In the genomic region with DNA sequence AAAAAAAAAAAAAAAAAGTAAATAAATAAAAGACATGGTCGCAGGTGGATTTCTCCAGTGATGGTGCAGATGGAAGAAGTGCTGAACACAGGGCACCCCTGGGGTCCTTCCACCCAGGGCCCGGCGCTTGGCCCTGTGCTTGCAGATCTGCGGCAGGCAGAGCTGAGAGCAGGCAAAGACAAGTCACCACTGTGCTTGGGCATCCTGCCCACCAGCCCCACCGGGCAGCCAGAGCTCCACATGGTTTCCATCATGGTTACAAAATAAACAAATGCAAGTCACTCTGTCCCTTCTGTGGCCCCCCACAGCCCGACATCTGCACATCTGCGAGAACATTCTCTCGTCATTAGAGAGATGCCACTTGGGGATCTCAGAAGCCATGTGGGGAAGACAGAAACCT, we compare ENCODE assay signal across 13 cellular contexts. TPM values are rescaled to one million over a fixed set of nuclear protein-coding genes. Genes with fewer than 3 reads are reported as not detected.
A peak's percentile ranks its signal among the peaks of the same experiment; 100 is the strongest.
DNase-seq lines count a peak whose midpoint lies in the region; ATAC-seq and TF ChIP-seq lines count a peak whose summit lies in the region.
"Had no signal": no experiment of that assay in that cellular context is flagged by ENCODE, and none has a peak within 500 bp of the region (broad histone marks: within the 10 kb centered on the region; RNA-seq: fewer than 3 reads in every experiment).

No MANE protein-coding gene starts in this region.

- no peak overlapping the region for H3K4me3 ChIP-seq in aorta (ENCODE audit: low read length in 2 of 2)
- H3K4me3 ChIP-seq: cardiac muscle cell, transverse colon had no signal

- no peak for DNase-seq in activated naive CD4-positive, alpha-beta T cell treated with anti-CD3 and anti-CD28 coated beads for 36 hours
- peak; percentile 87 for DNase-seq in left ventricle myocardium superior
- peak; percentile 46 to 62 for DNase-seq in aorta
- DNase-seq in NCI-H526 (lab: John Stamatoyannopoulos, UW) = no peak
- no peak for DNase-seq in activated T-cell treated with anti-CD3 and anti-CD28 coated beads, Interleukin-2, amount 50 U/mL, for 1 hour
- DNase-seq: activated CD8-positive, alpha-beta memory T cell treated with anti-CD3 and anti-CD28 coated beads for 24 hours; AML-193; nephron progenitor cell; transverse colon had no signal

- no peaks in the 10 kb centered on the region for H3K36me3 ChIP-seq in aorta (ENCODE audit: control insufficient read depth in 1 of 2, insufficient read depth in 2 of 2, low read length in 1 of 2)
- H3K36me3 ChIP-seq: cardiac muscle cell, transverse colon had no signal

- no peak overlapping the region for H3K4me3 Mint-ChIP-seq in activated naive CD4-positive, alpha-beta T cell treated with anti-CD3 and anti-CD28 coated beads, Interleukin-2, amount 50 U/mL, for 24 hours
- no peak overlapping the region for H3K4me3 Mint-ChIP-seq in activated naive CD4-positive, alpha-beta T cell treated with anti-CD3 and anti-CD28 coated beads for 36 hours
- H3K4me3 Mint-ChIP-seq in brain = peak overlapping the region in 1 of 5 experiments; percentile 10
- H3K4me3 Mint-ChIP-seq: nephron progenitor cell had no signal

- no peaks in the 10 kb centered on the region for H3K9me3 Mint-ChIP-seq in activated naive CD4-positive, alpha-beta T cell treated with anti-CD3 and anti-CD28 coated beads, Interleukin-2, amount 50 U/mL, for 24 hours
- H3K9me3 Mint-ChIP-seq in activated naive CD4-positive, alpha-beta T cell treated with anti-CD3 and anti-CD28 coated beads for 36 hours = no peaks in the 10 kb centered on the region
- no peaks in the 10 kb centered on the region for H3K9me3 Mint-ChIP-seq in brain
- H3K9me3 Mint-ChIP-seq: nephron progenitor cell had no signal

- ATAC-seq in left ventricle myocardium superior = peak; percentile 71
- ATAC-seq in aorta (ENCODE audit: low FRiP score) = no peak
- ATAC-seq in GM18858 (IDR thresholded peaks at IDR 0.05; ENCODE audit: unreplicated experiment) = no peak

- no peak for TF ChIP-seq CTCF in brain (conservative IDR thresholded peaks at IDR 0.05)

- no peak overlapping the region for H3K27ac ChIP-seq in aorta (ENCODE audit: low read depth in 1 of 2, low read length in 2 of 2)
- H3K27ac ChIP-seq: cardiac muscle cell, transverse colon had no signal

- 34 to 36% methylated on average over 8 of the region's 8 CpGs for whole genome bisulfite sequencing in aorta, 2 donors

- intact Hi-C loops in activated naive CD4-positive, alpha-beta T cell treated with anti-CD3 and anti-CD28 coated beads for 36 hours (cut with micrococcal nuclease) = no loop called here
- intact Hi-C loops in left ventricle myocardium superior (cut with micrococcal nuclease) = no loop called here
- intact Hi-C loops in aorta (cut with DNase I) = no loop called here

- no peaks in the 10 kb centered on the region for H3K27me3 Mint-ChIP-seq in activated naive CD4-positive, alpha-beta T cell treated with anti-CD3 and anti-CD28 coated beads, Interleukin-2, amount 50 U/mL, for 24 hours
- H3K27me3 Mint-ChIP-seq in activated naive CD4-positive, alpha-beta T cell treated with anti-CD3 and anti-CD28 coated beads for 36 hours (ENCODE audit: low read depth) = no peaks in the 10 kb centered on the region
- H3K27me3 Mint-ChIP-seq in brain = peaks cover 3% of the 10 kb centered on the region

- H3K9me3 ChIP-seq in aorta (ENCODE audit: control insufficient read depth, low read length) = no peaks in the 10 kb centered on the region
- H3K9me3 ChIP-seq: transverse colon had no signal

- CTCF ChIA-PET in activated naive CD4-positive, alpha-beta T cell treated with anti-CD3 and anti-CD28 coated beads for 36 hours (lab: Charles Lee) = interaction anchor here (0.6 to 0.8 kb wide), 2 partner anchors 27 to 39 kb away, joined by 3 to 4 read pairs; no protein-coding TSS in a partner anchor

- H3K36me3 Mint-ChIP-seq in activated naive CD4-positive, alpha-beta T cell treated with anti-CD3 and anti-CD28 coated beads, Interleukin-2, amount 50 U/mL, for 24 hours = no peaks in the 10 kb centered on the region
- peaks cover 4% of the 10 kb centered on the region for H3K36me3 Mint-ChIP-seq in activated naive CD4-positive, alpha-beta T cell treated with anti-CD3 and anti-CD28 coated beads for 36 hours (ENCODE audit: low read depth)
- H3K36me3 Mint-ChIP-seq in brain = peaks cover 14% of the 10 kb centered on the region

- H3K27me3 ChIP-seq in aorta (ENCODE audit: control insufficient read depth in 1 of 2, insufficient read depth in 2 of 2, low read length in 1 of 2) = no peaks in the 10 kb centered on the region
- H3K27me3 ChIP-seq: transverse colon had no signal

- H3K27ac Mint-ChIP-seq in activated naive CD4-positive, alpha-beta T cell treated with anti-CD3 and anti-CD28 coated beads, Interleukin-2, amount 50 U/mL, for 24 hours = peak overlapping the region; percentile 94
- no peak overlapping the region for H3K27ac Mint-ChIP-seq in activated naive CD4-positive, alpha-beta T cell treated with anti-CD3 and anti-CD28 coated beads for 36 hours
- H3K27ac Mint-ChIP-seq in brain = peak overlapping the region in 4 of 5 experiments; percentile 63 to 90 (median 78)

- no peaks in the 10 kb centered on the region for H3K4me1 Mint-ChIP-seq in activated naive CD4-positive, alpha-beta T cell treated with anti-CD3 and anti-CD28 coated beads, Interleukin-2, amount 50 U/mL, for 24 hours
- H3K4me1 Mint-ChIP-seq in activated naive CD4-positive, alpha-beta T cell treated with anti-CD3 and anti-CD28 coated beads for 36 hours (ENCODE audit: low read depth) = peaks cover 5% of the 10 kb centered on the region
- H3K4me1 Mint-ChIP-seq in brain = peaks cover 12% of the 10 kb centered on the region

- H3K4me1 ChIP-seq in aorta (ENCODE audit: control insufficient read depth in 1 of 2, insufficient read depth in 2 of 2, low read length in 2 of 2) = peaks cover 0 to 1% of the 10 kb centered on the region in 2 donors
- H3K4me1 ChIP-seq: transverse colon had no signal

RNA-seq across cellular contexts. Expression of gene SFMBT1, which starts 37.6 kb away (rescaled TPM):
- total RNA-seq in activated naive CD4-positive, alpha-beta T cell treated with anti-CD3 and anti-CD28 coated beads for 36 hours = 10 to 100 TPM; 15.1 to 15.4 TPM
- polyA plus RNA-seq in brain (ENCODE audit: insufficient read depth, low read depth, low replicate concordance) (5.6 TPM), aorta (1 to 10 TPM in 1 of 2 donors, under 1 TPM in 1; 0.75 to 2.0 TPM)
- total RNA-seq in left ventricle myocardium superior (20.0 TPM), aorta (10 to 100 TPM in 1 of 2 donors, 1 to 10 TPM in 1; 8.8 to 12.6 TPM)

RNA-seq across cellular contexts. Expression of gene RFT1, which starts 46.7 kb away (rescaled TPM):
- 10 to 100 TPM; 29.9 to 31.7 TPM for total RNA-seq in activated naive CD4-positive, alpha-beta T cell treated with anti-CD3 and anti-CD28 coated beads for 36 hours
- 9.1 TPM for polyA plus RNA-seq in brain (ENCODE audit: insufficient read depth, low read depth, low replicate concordance)
- total RNA-seq in left ventricle myocardium superior = 8.5 TPM
- 10 to 100 TPM; 11.9 to 16.6 TPM for total RNA-seq in aorta
- polyA plus RNA-seq in aorta = 1 to 10 TPM; 5.0 to 5.8 TPM

Comparison
In these comparisons a context has a peak if more than half of its experiments do, and no peak if none do; other contexts are left out.
1. DNase-seq: peak in left ventricle myocardium superior (single experiment) and aorta (2 of 2); none in activated naive CD4-positive, alpha-beta T cell treated with anti-CD3 and anti-CD28 coated beads for 36 hours (single experiment), NCI-H526 (0 of 2) and activated T-cell treated with anti-CD3 and anti-CD28 coated beads, Interleukin-2, amount 50 U/mL, for 1 hour (single experiment).